In genomic region chr12:119819322-119819721, GRCh38 we compare ENCODE assay signal across 15 cellular contexts. TPM values are rescaled to one million over a fixed set of nuclear protein-coding genes. Genes with fewer than 3 reads are reported as not detected.
A peak's percentile ranks its signal among the peaks of the same experiment; 100 is the strongest.
DNase-seq lines count a peak whose midpoint lies in the region; TF ChIP-seq lines count a peak whose summit lies in the region.
"Had no signal": no experiment of that assay in that cellular context is flagged by ENCODE, and none has a peak within 500 bp of the region (broad histone marks: within the 10 kb centered on the region; RNA-seq: fewer than 3 reads in every experiment).

No MANE protein-coding gene starts in this region.

- H3K4me3 ChIP-seq in A673 (ENCODE audit: low read depth, low read length, poor library complexity, severe bottlenecking) (no peak overlapping the region), HEK293 (ENCODE audit: low read depth, low read length) (no peak overlapping the region), osteoblast (ENCODE audit: insufficient read depth, low read length) (no peak overlapping the region), spleen (no peak overlapping the region)
- H3K4me3 ChIP-seq: GM23248 had no signal

- POLR2A ChIA-PET in A673 (lab: Charles Lee; ENCODE audit: low non-redundant PET) (no interaction called here), HEK293 (lab: Yijun Ruan, JAX) (no interaction called here)

- 93 to 100% (median 95%) methylated on average over 5 of the region's 5 CpGs for WGBS in spleen, 5 donors

- peak overlapping the region; percentile 17 for H2AFZ ChIP-seq in osteoblast (ENCODE audit: low read length)
- H2AFZ ChIP-seq: GM23248 had no signal

- H3K27me3 ChIP-seq in A673 (replicated peaks; ENCODE audit: insufficient read depth, low read depth, low read length, poor library complexity), result no peaks in the 10 kb centered on the region
- no peaks in the 10 kb centered on the region for H3K27me3 ChIP-seq in osteoblast (ENCODE audit: insufficient read depth, low read length)
- no peaks in the 10 kb centered on the region for H3K27me3 ChIP-seq in spleen (replicated peaks in 1 of 7)

- DNase-seq in A673 (ENCODE audit: low spot score) (peak; percentile 90), NCI-H69 (lab: John Stamatoyannopoulos, UW) (peak; percentile 92), osteoblast (ENCODE audit: insufficient read length, low spot score, missing footprints) (no peak), NCI-H2029 treated with DMSO at 0.1 percent for 48 hours (lab: John Stamatoyannopoulos, UW) (no peak), spleen (no peak)
- DNase-seq: AML-193; CD4-positive, alpha-beta T cell; DMS153; DMS79; GDM1; GM23248; HCEC 1CT had no signal

- CTCF ChIA-PET in A673 (lab: Charles Lee) (no interaction called here), HEK293 (lab: Yijun Ruan, JAX) (interaction anchor here (0.6 kb wide), 1 partner anchor 115 kb away, joined by 3 read pairs; no protein-coding TSS in a partner anchor)

- peaks cover 14% of the 10 kb centered on the region for H3K79me2 ChIP-seq in osteoblast (ENCODE audit: insufficient read depth, low read length)

- intact Hi-C loops in A673 (cut with micrococcal nuclease; ENCODE audit: unreplicated experiment), result no loop called here
- intact Hi-C loops in spleen (cut with DNase I; ENCODE audit: low total_unique reads), result no loop called here

- no peak overlapping the region for H3K27ac ChIP-seq in A673 (ENCODE audit: low read depth, low read length, poor library complexity, severe bottlenecking)
- no peak overlapping the region for H3K27ac ChIP-seq in HEK293 (ENCODE audit: extremely low read depth, low read depth, low read length)
- no peak overlapping the region for H3K27ac ChIP-seq in osteoblast (ENCODE audit: low read depth, low read length)
- H3K27ac ChIP-seq in spleen, result no peak overlapping the region
- H3K27ac ChIP-seq: C4-2B, GM23248, HL-60 had no signal

- H3K4me1 ChIP-seq in A673 (ENCODE audit: insufficient read depth, low read length, poor library complexity, severe bottlenecking) (peaks cover 22% of the 10 kb centered on the region), HEK293 (ENCODE audit: control insufficient read depth, insufficient read depth, low read length) (0 out of 2 replicates have a peak, but pooled peaks cover 2% of the 10 kb centered on the region), osteoblast (ENCODE audit: insufficient read depth, low read length) (no peaks in the 10 kb centered on the region), spleen (no peaks in the 10 kb centered on the region)

- peaks cover 11% of the 10 kb centered on the region for H3K36me3 ChIP-seq in A673 (ENCODE audit: insufficient read depth, low read length, poor library complexity, severe bottlenecking)
- H3K36me3 ChIP-seq in HEK293 (ENCODE audit: control insufficient read depth in 2 of 2, insufficient read depth in 1 of 2, low read length in 2 of 2), result peaks cover 12 to 34% of the 10 kb centered on the region in 2 experiments
- H3K36me3 ChIP-seq in osteoblast (ENCODE audit: insufficient read depth, low read length), result no peaks in the 10 kb centered on the region
- H3K36me3 ChIP-seq in spleen, result peaks cover 0 to 6% (median 0%) of the 10 kb centered on the region in 6 donors

- BruUV-seq in A673 (replicated peaks; lab: Mats Ljungman, UMichigan), result no TSS peak

- H3K9me3 ChIP-seq in A673 (ENCODE audit: low read depth, low read length, poor library complexity, severe bottlenecking) (no peaks in the 10 kb centered on the region), HEK293 (ENCODE audit: control insufficient read depth, insufficient read depth, low read depth, low read length) (no peaks in the 10 kb centered on the region), osteoblast (ENCODE audit: low read depth, low read length) (no peaks in the 10 kb centered on the region), spleen (no peaks in the 10 kb centered on the region)

- no peak overlapping the region for H3K4me2 ChIP-seq in osteoblast (ENCODE audit: insufficient read depth, low read length)

- TF ChIP-seq CTCF in A673 (conservative IDR thresholded peaks at IDR 0.05; ENCODE audit: low read depth, low read length), result no peak
- TF ChIP-seq CTCF in HEK293 (tag by site-specific recombination; IDR thresholded peaks at IDR 0.05), result no peak
- no peak for TF ChIP-seq CTCF in osteoblast (IDR thresholded peaks at IDR 0.05; ENCODE audit: extremely low read depth, low read depth, low read length)
- no peak for TF ChIP-seq CTCF in spleen (IDR thresholded peaks at IDR 0.05 in 8 of 11, conservative IDR thresholded peaks at IDR 0.05 in 3 of 11)

- no peak for TF ChIP-seq POLR2A in spleen (IDR thresholded peaks at IDR 0.05)

- H4K20me1 ChIP-seq in osteoblast (ENCODE audit: insufficient read depth, low read length), result no peaks in the 10 kb centered on the region

TF ChIP-seq in HEK293, 187 proteins besides CTCF, POLR2A, EP300 and RAD21 (continues in another document):
- TF ChIP-seq ZNF660 (tag by site-specific recombination; IDR thresholded peaks at IDR 0.05), result no peak
- TF ChIP-seq BCL11B (tag by site-specific recombination; IDR thresholded peaks at IDR 0.05; ENCODE audit: low read depth), result no peak
- no peak for TF ChIP-seq ZFP69B (tag by site-specific recombination; IDR thresholded peaks at IDR 0.05)
- no peak for TF ChIP-seq GLIS1 (tag by site-specific recombination; IDR thresholded peaks at IDR 0.05)
- TF ChIP-seq FEZF1 (tag by site-specific recombination; IDR thresholded peaks at IDR 0.05), result peak; percentile 47; the same call in 1 of the 2 replicates
- TF ChIP-seq ZNF112 (tag by site-specific recombination; IDR thresholded peaks at IDR 0.05), result no peak
- TF ChIP-seq ZNF394 (tag by site-specific recombination; IDR thresholded peaks at IDR 0.05; ENCODE audit: borderline replicate concordance), result no peak
- TF ChIP-seq ZNF76 (tag by site-specific recombination; IDR thresholded peaks at IDR 0.05; ENCODE audit: borderline replicate concordance, low read depth), result no peak
- no peak for TF ChIP-seq REST (tag by site-specific recombination; IDR thresholded peaks at IDR 0.05)
- TF ChIP-seq AEBP2 (tag by site-specific recombination; IDR thresholded peaks at IDR 0.05; ENCODE audit: borderline replicate concordance), result no peak
- no peak for TF ChIP-seq ZNF514 (tag by site-specific recombination; IDR thresholded peaks at IDR 0.05)
- no peak for TF ChIP-seq SALL2 (tag by site-specific recombination; IDR thresholded peaks at IDR 0.05; ENCODE audit: borderline replicate concordance)
- no peak for TF ChIP-seq ZNF571 (tag by site-specific recombination; IDR thresholded peaks at IDR 0.05)
- peak; percentile 28; the same call in 1 of the 2 replicates for TF ChIP-seq IKZF3 (tag by site-specific recombination; IDR thresholded peaks at IDR 0.05)
- TF ChIP-seq OSR2 (tag by site-specific recombination; IDR thresholded peaks at IDR 0.05), result peak; percentile 57
- TF ChIP-seq REPIN1 (tag by site-specific recombination; IDR thresholded peaks at IDR 0.05; ENCODE audit: low read depth), result no peak
- TF ChIP-seq ZNF843 (tag by site-specific recombination; IDR thresholded peaks at IDR 0.05), result peak; percentile 42; the same call in 1 of the 2 replicates
- no peak for TF ChIP-seq ZNF645 (tag by site-specific recombination; IDR thresholded peaks at IDR 0.05)

RNA-seq across cellular contexts. Expression of gene CIT, which starts 57.8 kb away (rescaled TPM):
- total RNA-seq in A673 (2021) (62.4 and 73.7 TPM in 2 replicates), osteoblast (8.8 and 10.1 TPM in 2 replicates), spleen (10 to 100 TPM; 12.9 to 54.3 (median 30.2) TPM)
- 1 to 10 TPM; 1.9 to 3.7 (median 2.0) TPM for polyA plus RNA-seq in spleen

Comparison
In these comparisons a context has a peak if more than half of its experiments do, and no peak if none do; other contexts are left out.
1. DNase-seq: peak in A673 (single experiment) and NCI-H69 (single experiment); none in osteoblast (single experiment), NCI-H2029 treated with DMSO at 0.1 percent for 48 hours (single experiment) and spleen (single experiment).